ENCODE assay signal across 8 cellular contexts in the genomic region with DNA sequence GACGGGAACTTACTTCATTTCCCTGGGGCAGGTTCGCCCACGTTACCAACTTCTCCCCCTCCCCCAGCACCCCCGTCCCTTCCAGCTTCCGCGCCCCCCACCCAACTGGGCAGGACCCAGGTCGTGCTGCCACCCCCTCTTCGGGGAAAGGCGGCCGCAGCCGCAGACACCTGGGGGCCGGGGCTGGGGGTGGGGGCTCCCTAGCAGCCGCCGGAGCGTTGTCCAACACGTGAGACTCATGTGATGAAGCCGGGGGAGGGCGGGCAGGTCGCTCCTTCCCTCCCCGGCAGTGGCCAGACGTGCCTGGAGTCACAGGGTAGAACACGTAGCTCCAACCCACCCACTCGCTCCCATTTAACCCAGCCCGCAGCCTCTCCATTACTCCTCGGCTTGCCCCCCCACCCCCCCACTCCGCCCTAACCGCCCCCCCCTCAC. TPM values are rescaled to one million over a fixed set of nuclear protein-coding genes. Genes with fewer than 3 reads are reported as not detected.
DNase-seq lines count a peak whose midpoint lies in the region; ATAC-seq and TF ChIP-seq lines count a peak whose summit lies in the region.

No MANE protein-coding gene starts in this region.

- H3K27ac ChIP-seq in SJSA1 (peak overlapping the region; percentile 94), tibial nerve (peak overlapping the region; percentile 96 to 98 (median 98))

- no peaks in the 10 kb centered on the region for H3K27me3 ChIP-seq in SJSA1 (replicated peaks)
- H3K27me3 ChIP-seq in tibial nerve = no peaks in the 10 kb centered on the region

- WGBS in tibial nerve, 2 donors = 0 to 2% methylated on average over 12 to 20 of the region's 27 CpGs

- DNase-seq in Daoy (ENCODE audit: low read depth) (peak; percentile 94), SJSA1 (ENCODE audit: low read depth in 1 of 2, low spot score in 2 of 2) (peak; percentile 69 to 89), globus pallidus (ENCODE audit: low spot score) (peak; percentile 83), occipital lobe (lab: John Stamatoyannopoulos, UW) (peak; percentile 90), tibial nerve (ENCODE audit: low spot score in 2 of 2) (peak; percentile 85 to 92)
- DNase-seq in Jurkat, Clone E6-1 (ENCODE audit: low read depth, low spot score) = peak; percentile 79
- peak; percentile 85 for DNase-seq in activated naive CD4-positive, alpha-beta T cell treated with anti-CD3 and anti-CD28 coated beads, Interleukin-2, amount 50 U/mL, for 16 hours

- peak overlapping the region; percentile 62 for H3K4me3 ChIP-seq in Jurkat, Clone E6-1 (ENCODE audit: low read length)
- H3K4me3 ChIP-seq in SJSA1 (peak overlapping the region; percentile 79), tibial nerve (peak overlapping the region; percentile 66 to 92 (median 78))

- TF ChIP-seq EP300 in tibial nerve (IDR thresholded peaks at IDR 0.05) = peak in 1 of 2 donors; percentile 8

- ATAC-seq in GM21723 (IDR thresholded peaks at IDR 0.05; ENCODE audit: unreplicated experiment) = peak; percentile 49

- TF ChIP-seq CTCF in tibial nerve (IDR thresholded peaks at IDR 0.05) = no peak

- TF ChIP-seq POLR2A in tibial nerve (IDR thresholded peaks at IDR 0.05) = no peak

- peaks cover 60% of the 10 kb centered on the region for H3K4me1 ChIP-seq in SJSA1 (replicated peaks)
- H3K4me1 ChIP-seq in tibial nerve = peaks cover 0 to 55% (median 33%) of the 10 kb centered on the region in 4 donors

- no peaks in the 10 kb centered on the region for H3K9me3 ChIP-seq in SJSA1 (replicated peaks)
- no peaks in the 10 kb centered on the region for H3K9me3 ChIP-seq in tibial nerve

- peaks cover 40% of the 10 kb centered on the region for H3K36me3 ChIP-seq in SJSA1
- peaks cover 0 to 9% (median 0%) of the 10 kb centered on the region in 3 donors for H3K36me3 ChIP-seq in tibial nerve

RNA-seq across cellular contexts. Expression of a gene that starts 0.3 kb away (rescaled TPM):
- total RNA-seq in Daoy (2014; rRNA removed; shearing (Covaris generic)) = 5.3 and 11.1 TPM in 2 replicates
- 3.5 TPM for polyA plus RNA-seq in Jurkat, Clone E6-1 (2012; ENCODE audit: insufficient read depth, insufficient read length)
- total RNA-seq in SJSA1 (2014; rRNA removed; shearing (Covaris generic)) = 6.3 and 8.4 TPM in 2 replicates
- total RNA-seq in occipital lobe = 6.6 TPM
- 10 to 100 TPM; 44.1 to 61.4 (median 53.7) TPM for total RNA-seq in tibial nerve

Comparison
In these comparisons a context has a peak if more than half of its experiments do, and no peak if none do; other contexts are left out.
1. Peak in every context shown above with its lines: DNase-seq, ATAC-seq, H3K4me3 ChIP-seq and H3K27ac ChIP-seq.